ENCODE assay signal across 19 cellular contexts in the genomic region with DNA sequence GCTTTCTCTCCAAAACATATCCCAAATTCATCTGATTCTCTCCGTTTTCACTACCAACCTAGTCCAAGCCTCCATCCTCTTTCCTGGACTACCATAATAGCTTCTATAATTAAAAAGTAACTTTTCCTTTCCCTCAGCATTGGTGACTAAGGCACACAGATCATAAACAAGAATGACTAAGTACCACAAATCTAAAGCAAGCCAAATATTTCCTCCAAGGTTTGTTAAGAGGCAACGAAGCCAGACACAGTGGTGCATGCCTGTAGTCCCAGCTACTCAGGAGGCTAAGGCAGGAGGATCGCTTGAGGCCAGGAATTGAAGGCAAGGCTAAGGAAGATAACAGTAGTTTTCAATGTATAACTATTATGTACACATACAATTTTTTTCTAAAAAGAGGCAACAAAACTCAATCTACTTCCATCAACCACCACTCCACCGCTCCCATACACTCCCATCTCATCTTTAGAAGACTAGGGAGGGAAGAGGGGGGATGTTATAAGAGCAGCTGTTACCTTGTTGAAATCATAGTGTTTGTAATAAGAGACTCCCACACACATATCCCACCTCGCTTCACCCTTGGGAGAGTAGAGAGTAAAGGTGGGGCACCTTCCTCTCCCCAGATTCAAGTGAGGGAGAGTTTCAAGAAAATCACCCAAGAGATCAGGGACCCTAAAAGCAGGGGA. TPM values are rescaled to one million over a fixed set of nuclear protein-coding genes. Genes with fewer than 3 reads are reported as not detected.
DNase-seq lines count a peak whose midpoint lies in the region; ATAC-seq, FAIRE-seq and TF ChIP-seq lines count a peak whose summit lies in the region.
"Had no signal": no experiment of that assay in that cellular context is flagged by ENCODE, and none has a peak within 500 bp of the region (broad histone marks: within the 10 kb centered on the region; RNA-seq: fewer than 3 reads in every experiment).

No MANE protein-coding gene starts in this region.

- H3K36me3 Mint-ChIP-seq in activated T-cell treated with anti-CD3 and anti-CD28 coated beads, Interleukin-2, amount 50 U/mL, for 4 hours (ENCODE audit: insufficient read depth): no peaks in the 10 kb centered on the region

- no peaks in the 10 kb centered on the region for H3K9me3 Mint-ChIP-seq in activated T-cell treated with anti-CD3 and anti-CD28 coated beads, Interleukin-2, amount 50 U/mL, for 4 hours

- FAIRE-seq in A549 (lab: Jason Lieb, UNC): no peak
- FAIRE-seq: endothelial cell of umbilical vein had no signal

- peak overlapping the region; percentile 80; the same call in 1 of the 2 replicates for H2AFZ ChIP-seq in OCI-LY7 (ENCODE audit: low read length)

- no peaks in the 10 kb centered on the region for H3K4me1 Mint-ChIP-seq in activated T-cell treated with anti-CD3 and anti-CD28 coated beads, Interleukin-2, amount 50 U/mL, for 4 hours (ENCODE audit: low read depth)

- peak overlapping the region; percentile 69 for H3K4me2 ChIP-seq in A549
- H3K4me2 ChIP-seq in OCI-LY7 (ENCODE audit: low read length): peak overlapping the region; percentile 23; the same call in 1 of the 2 replicates

- no peaks in the 10 kb centered on the region for H3K9me2 ChIP-seq in OCI-LY7 (ENCODE audit: insufficient read depth, low read length)

- 25% methylated on average over 5 of the region's 5 CpGs for WGBS in A549 (ENCODE audit: missing lambda C conversion rate)
- WGBS in tibial nerve, 2 donors: 83 to 88% methylated on average over 5 of the region's 5 CpGs

- TF ChIP-seq EP300 in A549 (IDR thresholded peaks at IDR 0.05): no peak
- no peak for TF ChIP-seq EP300 in tibial nerve (IDR thresholded peaks at IDR 0.05)

- no peaks in the 10 kb centered on the region for H3K27me3 Mint-ChIP-seq in activated T-cell treated with anti-CD3 and anti-CD28 coated beads, Interleukin-2, amount 50 U/mL, for 4 hours (ENCODE audit: low read depth)

- intact Hi-C loops in OCI-LY7 (cut with micrococcal nuclease; ENCODE audit: unreplicated experiment): no loop called here

- DNase-seq in A549 (ENCODE audit: low read depth in 1 of 2, low spot score in 1 of 2) (peak in 1 of 2 experiments; percentile 34), GM04503 (ENCODE audit: low read depth) (peak; percentile 50), OCI-LY7 (ENCODE audit: low spot score) (no peak), fibroblast of the aortic adventitia (ENCODE audit: low read depth) (peak; percentile 27), tibial nerve (ENCODE audit: low spot score in 2 of 2) (no peak), activated gamma-delta T cell (lab: John Stamatoyannopoulos, UW) (no peak)
- DNase-seq in activated T-cell treated with anti-CD3 and anti-CD28 coated beads, Interleukin-2, amount 50 U/mL, for 4 hours: no peak
- DNase-seq: colonic mucosa; head of caudate nucleus; left colon; MG63; NCI-H2029 treated with DMSO at 0.1 percent for 48 hours; NCI-H748 treated with DMSO at 0.1 percent for 48 hours; stimulated activated CD4-positive, alpha-beta T cell treated with anti-CD3 and anti-CD28 coated beads, Interleukin-12 subunit alpha, Interleukin-12 subunit beta, amount 100 ng/mL, for 4 hours; stimulated activated naive CD8-positive, alpha-beta T cell treated with anti-CD3 and anti-CD28 coated beads, Interleukin-15, Interleukin-2, amounts not matched to agents 100 U/mL and 50 U/mL, for 24 hours had no signal

- CTCF ChIA-PET in A549 (lab: Yijun Ruan, JAX): no interaction called here
- CTCF ChIA-PET in OCI-LY7 (lab: Charles Lee; ENCODE audit: unreplicated experiment): no interaction called here

- H3K4me3 Mint-ChIP-seq in activated T-cell treated with anti-CD3 and anti-CD28 coated beads, Interleukin-2, amount 50 U/mL, for 4 hours: no peak overlapping the region

- H3K4me3 ChIP-seq in A549 (no peak overlapping the region; the same call in 2 of the 3 replicates), OCI-LY7 (ENCODE audit: low read depth, low read length, poor library complexity, severe bottlenecking) (no peak overlapping the region), fibroblast of the aortic adventitia (ENCODE audit: low read depth, low read length) (no peak overlapping the region), tibial nerve (no peak overlapping the region)
- H3K4me3 ChIP-seq: colonic mucosa, MG63 had no signal

- H4K20me1 ChIP-seq in OCI-LY7 (ENCODE audit: insufficient read depth, low read length): no peaks in the 10 kb centered on the region

- no peak for TF ChIP-seq RAD21 in A549 (conservative IDR thresholded peaks at IDR 0.05 in 1 of 2, IDR thresholded peaks at IDR 0.05 in 1 of 2)

- POLR2A ChIA-PET in A549 (lab: Yijun Ruan, JAX): no interaction called here
- POLR2A ChIA-PET in OCI-LY7 (lab: Charles Lee): interaction anchor here (0.6 to 17.1 kb wide), 6 partner anchors 9 to 20 kb away, joined by 4 to 837 read pairs (median 36); partner anchors contain the start of gene UTP3

- H3K9me3 ChIP-seq in A549: no peaks in the 10 kb centered on the region
- no peaks in the 10 kb centered on the region for H3K9me3 ChIP-seq in OCI-LY7 (ENCODE audit: low read length)
- no peaks in the 10 kb centered on the region for H3K9me3 ChIP-seq in tibial nerve
- H3K9me3 ChIP-seq: colonic mucosa, MG63 had no signal

- H3K36me3 ChIP-seq in OCI-LY7 (ENCODE audit: insufficient read depth, low read length) (peaks cover 8% of the 10 kb centered on the region), tibial nerve (no peaks in the 10 kb centered on the region)
- H3K36me3 ChIP-seq: colonic mucosa, MG63 had no signal

- no peak for TF ChIP-seq POLR2A in A549 (IDR thresholded peaks at IDR 0.05; ENCODE audit: low read length)
- TF ChIP-seq POLR2A in tibial nerve (IDR thresholded peaks at IDR 0.05): no peak

- peak overlapping the region; percentile 75 to 81 for H3K27ac ChIP-seq in A549
- peak overlapping the region; percentile 91 for H3K27ac ChIP-seq in OCI-LY7 (ENCODE audit: low read depth, low read length, poor library complexity, severe bottlenecking)
- H3K27ac ChIP-seq in tibial nerve: no peak overlapping the region
- H3K27ac ChIP-seq: colonic mucosa, VCaP had no signal

- no TSS peak for BruUV-seq in OCI-LY7 (replicated peaks; lab: Mats Ljungman, UMichigan)

- ATAC-seq in A549 (peak; percentile 74 to 82), HG03354 (IDR thresholded peaks at IDR 0.05; ENCODE audit: poor library complexity, severe bottlenecking, unreplicated experiment) (no peak)
- no peak for ATAC-seq in activated T-cell treated with anti-CD3 and anti-CD28 coated beads, Interleukin-2, amount 50 U/mL, for 4 hours
- ATAC-seq: left colon; stimulated activated naive CD8-positive, alpha-beta T cell treated with anti-CD3 and anti-CD28 coated beads, Interleukin-15, Interleukin-2, amounts not matched to agents 100 U/mL and 50 U/mL, for 24 hours had no signal

- peaks cover 52% of the 10 kb centered on the region for H3K79me2 ChIP-seq in OCI-LY7 (ENCODE audit: insufficient read depth, low read depth, low read length)

- no peaks in the 10 kb centered on the region for H3K27me3 ChIP-seq in tibial nerve
- H3K27me3 ChIP-seq: colonic mucosa, MG63 had no signal

- peaks cover 39% of the 10 kb centered on the region for H3K4me1 ChIP-seq in A549
- peaks cover 82% of the 10 kb centered on the region for H3K4me1 ChIP-seq in OCI-LY7 (ENCODE audit: insufficient read depth, low read length, poor library complexity, severe bottlenecking)
- no peaks in the 10 kb centered on the region for H3K4me1 ChIP-seq in tibial nerve
- H3K4me1 ChIP-seq: colonic mucosa had no signal

- TF ChIP-seq CTCF in A549 (IDR thresholded peaks at IDR 0.05): no peak
- TF ChIP-seq CTCF in OCI-LY7 (conservative IDR thresholded peaks at IDR 0.05; ENCODE audit: low read length): no peak
- TF ChIP-seq CTCF in fibroblast of the aortic adventitia (IDR thresholded peaks at IDR 0.05; ENCODE audit: insufficient read depth, low read length): no peak
- no peak for TF ChIP-seq CTCF in tibial nerve (IDR thresholded peaks at IDR 0.05)

RNA-seq across cellular contexts. Expression of gene JCHAIN, which starts 4.2 kb away (rescaled TPM):
- 0.22 and 0.50 TPM in 2 replicates for polyA plus RNA-seq in A549 (2011; rRNA removed)
- not detected in 2 replicates for polyA plus RNA-seq in A549 (2012; cell fraction: cytosol; rRNA removed)
- not detected in 2 replicates for polyA plus RNA-seq in A549 (2012; cell fraction: nucleus; rRNA removed)
- polyA plus RNA-seq in A549 (2017; fragmentation: RNase III; extraction: RNeasy Plus Mini Kit Qiagen cat#74134 plus additional on column Dnase treatment): 0.09 to 0.17 TPM (median 0.15 TPM) in 3 replicates
- polyA minus RNA-seq in A549 (2011; rRNA and poly(A)+ RNA removed): not detected in 2 replicates
- 1,460 and 1,542 TPM in 2 replicates for total RNA-seq in OCI-LY7 (2014; rRNA removed; shearing (Covaris generic))
- total RNA-seq in OCI-LY7 (2022): 1,325 and 1,492 TPM in 2 replicates
- total RNA-seq in fibroblast of the aortic adventitia (ENCODE audit: low replicate concordance): 0.99 and 18.2 TPM in 2 replicates
- 1 to 10 TPM in 2 of 3 donors, under 1 TPM in 1; 0.58 to 1.4 (median 1.1) TPM for total RNA-seq in activated T-cell treated with anti-CD3 and anti-CD28 coated beads, Interleukin-2, amount 50 U/mL, for 4 hours
- total RNA-seq in tibial nerve: 10 to 100 TPM in 1 of 4 donors, 1 to 10 TPM in 3; 3.1 to 17.4 (median 4.8) TPM
- total RNA-seq: endothelial cell of umbilical vein, RPMI7951 had no signal
- polyA plus RNA-seq: endothelial cell of umbilical vein had no signal

RNA-seq across cellular contexts. Expression of gene UTP3, which starts 17.9 kb away (rescaled TPM):
- polyA plus RNA-seq in A549 (2011; rRNA removed) (19.0 and 24.8 TPM in 2 replicates), A549 (2017; fragmentation: RNase III; extraction: RNeasy Plus Mini Kit Qiagen cat#74134 plus additional on column Dnase treatment) (44.6 to 46.2 TPM (median 45.2 TPM) in 3 replicates)
- polyA plus RNA-seq in A549 (2012; cell fraction: cytosol; rRNA removed): 15.2 and 19.6 TPM in 2 replicates
- 9.3 and 9.9 TPM in 2 replicates for polyA plus RNA-seq in A549 (2012; cell fraction: nucleus; rRNA removed)
- polyA minus RNA-seq in A549 (2011; rRNA and poly(A)+ RNA removed): 3.6 and 4.1 TPM in 2 replicates
- 34.0 and 51.5 TPM in 2 replicates for total RNA-seq in OCI-LY7 (2014; rRNA removed; shearing (Covaris generic))
- total RNA-seq in OCI-LY7 (2022) (54.8 and 57.8 TPM in 2 replicates), fibroblast of the aortic adventitia (ENCODE audit: low replicate concordance) (22.5 and 30.6 TPM in 2 replicates), tibial nerve (10 to 100 TPM; 14.3 to 19.4 (median 17.0) TPM)
- total RNA-seq in activated T-cell treated with anti-CD3 and anti-CD28 coated beads, Interleukin-2, amount 50 U/mL, for 4 hours: 10 to 100 TPM; 49.2 to 54.8 (median 51.4) TPM

RNA-seq across cellular contexts. Expression of gene ENAM, which starts 41.9 kb away (rescaled TPM):
- polyA plus RNA-seq in A549 (2011; rRNA removed) (0.16 TPM in 2 replicates), A549 (2017; fragmentation: RNase III; extraction: RNeasy Plus Mini Kit Qiagen cat#74134 plus additional on column Dnase treatment) (0.01 TPM in 1 of 3 replicates, not detected in the others)
- polyA plus RNA-seq in A549 (2012; cell fraction: cytosol; rRNA removed): under 0.01 TPM in 1 of 2 replicates, not detected in the other
- polyA plus RNA-seq in A549 (2012; cell fraction: nucleus; rRNA removed): not detected in 2 replicates
- 0.04 TPM in 1 of 2 replicates, not detected in the other for polyA minus RNA-seq in A549 (2011; rRNA and poly(A)+ RNA removed)
- total RNA-seq in OCI-LY7 (2014; rRNA removed; shearing (Covaris generic)): 0.32 TPM in 1 of 2 replicates, not detected in the other
- total RNA-seq in OCI-LY7 (2022) (3.5 and 6.2 TPM in 2 replicates), fibroblast of the aortic adventitia (ENCODE audit: low replicate concordance) (0.18 TPM in 1 of 2 replicates, not detected in the other), tibial nerve (not detected)
- not detected for total RNA-seq in activated T-cell treated with anti-CD3 and anti-CD28 coated beads, Interleukin-2, amount 50 U/mL, for 4 hours
- total RNA-seq: colonic mucosa, endothelial cell of umbilical vein, left colon, RPMI7951 had no signal

RNA-seq across cellular contexts. Expression of gene RUFY3, which starts 51.3 kb away (rescaled TPM):
- polyA plus RNA-seq in A549 (2011; rRNA removed) (17.7 and 20.8 TPM in 2 replicates), A549 (2017; fragmentation: RNase III; extraction: RNeasy Plus Mini Kit Qiagen cat#74134 plus additional on column Dnase treatment) (8.1 to 8.7 TPM (median 8.1 TPM) in 3 replicates)
- polyA plus RNA-seq in A549 (2012; cell fraction: cytosol; rRNA removed): 4.0 and 5.1 TPM in 2 replicates
- 5.9 and 7.1 TPM in 2 replicates for polyA plus RNA-seq in A549 (2012; cell fraction: nucleus; rRNA removed)
- 7.4 and 11.2 TPM in 2 replicates for polyA minus RNA-seq in A549 (2011; rRNA and poly(A)+ RNA removed)
- 36.4 and 38.2 TPM in 2 replicates for total RNA-seq in OCI-LY7 (2014; rRNA removed; shearing (Covaris generic))
- total RNA-seq in OCI-LY7 (2022) (42.6 and 52.2 TPM in 2 replicates), fibroblast of the aortic adventitia (ENCODE audit: low replicate concordance) (64.8 and 116 TPM in 2 replicates), tibial nerve (100 to 1,000 TPM in 1 of 4 donors, 10 to 100 TPM in 3; 84.5 to 124 (median 88.8) TPM)
- total RNA-seq in activated T-cell treated with anti-CD3 and anti-CD28 coated beads, Interleukin-2, amount 50 U/mL, for 4 hours: 1 to 10 TPM; 6.3 to 8.0 (median 7.9) TPM

Comparison
In these comparisons a context has a peak if more than half of its experiments do, and no peak if none do; other contexts are left out.
1. ATAC-seq: peak in A549 (2 of 2); none in activated T-cell treated with anti-CD3 and anti-CD28 coated beads, Interleukin-2, amount 50 U/mL, for 4 hours (0 of 2) and HG03354 (single experiment).
2. DNase-seq: peak in GM04503 (single experiment) and fibroblast of the aortic adventitia (single experiment); none in OCI-LY7 (single experiment), activated T-cell treated with anti-CD3 and anti-CD28 coated beads, Interleukin-2, amount 50 U/mL, for 4 hours (single experiment), tibial nerve (0 of 2) and activated gamma-delta T cell (single experiment).
3. H3K27ac ChIP-seq: peak in A549 (2 of 2) and OCI-LY7 (single experiment); none in tibial nerve (0 of 4).
4. RNA of gene JCHAIN, which starts 4.2 kb away (total RNA-seq): 1,325 to 1,542 TPM in OCI-LY7; 3.1 to 17.4 TPM in tibial nerve, 0.58 to 1.4 TPM in activated T-cell treated with anti-CD3 and anti-CD28 coated beads, Interleukin-2, amount 50 U/mL, for 4 hours and 0.99 to 18.2 TPM in fibroblast of the aortic adventitia; every median in the first group is over 10 times any median in the second.